Comparison of ENCODE assay signal across 22 cellular contexts in genomic region chr6:73667798-73668197, GRCh38. TPM values are rescaled to one million over a fixed set of nuclear protein-coding genes. Genes with fewer than 3 reads are reported as not detected.
A peak's percentile ranks its signal among the peaks of the same experiment; 100 is the strongest.
DNase-seq lines count a peak whose midpoint lies in the region; ATAC-seq and TF ChIP-seq lines count a peak whose summit lies in the region.
"Had no signal": no experiment of that assay in that cellular context is flagged by ENCODE, and none has a peak within 500 bp of the region (broad histone marks: within the 10 kb centered on the region; RNA-seq: fewer than 3 reads in every experiment).

No MANE protein-coding gene starts in this region.

- peak; percentile 37 for ATAC-seq in activated CD4-positive, alpha-beta T cell treated with anti-CD3 and anti-CD28 coated beads for 36 hours
- ATAC-seq in GM19351 (IDR thresholded peaks at IDR 0.05; ENCODE audit: unreplicated experiment) (peak; percentile 61), HG03432 (IDR thresholded peaks at IDR 0.05; ENCODE audit: unreplicated experiment) (peak; percentile 37), right lobe of liver (no peak)
- peak; percentile 64 for ATAC-seq in stimulated activated effector memory CD8-positive, alpha-beta T cell treated with anti-CD3 and anti-CD28 coated beads, Interleukin-12 subunit alpha, Interleukin-12 subunit beta, amount 100 ng/mL, for 72 hours
- ATAC-seq: Right ventricle myocardium inferior had no signal

- no peaks in the 10 kb centered on the region for H3K27me3 ChIP-seq in right lobe of liver
- H3K27me3 ChIP-seq: BLaER1, SJSA1 had no signal

- H3K27me3 Mint-ChIP-seq in activated CD4-positive, alpha-beta T cell treated with anti-CD3 and anti-CD28 coated beads for 36 hours, result peaks cover 25% of the 10 kb centered on the region
- H3K27me3 Mint-ChIP-seq in activated CD4-positive, alpha-beta T cell treated with anti-CD3 and anti-CD28 coated beads, Interleukin-2, amount 10 ng/mL, durations not matched to agents 24 days and 14 days, result peaks cover 52% of the 10 kb centered on the region

- no peak for DNase-seq in activated CD4-positive, alpha-beta T cell treated with anti-CD3 and anti-CD28 coated beads for 36 hours
- no peak for DNase-seq in activated CD4-positive, alpha-beta T cell treated with anti-CD3 and anti-CD28 coated beads, Interleukin-2, amount 10 ng/mL, durations not matched to agents 24 days and 14 days
- no peak for DNase-seq in stimulated activated effector memory CD8-positive, alpha-beta T cell treated with anti-CD3 and anti-CD28 coated beads, Interleukin-12 subunit alpha, Interleukin-12 subunit beta, amount 100 ng/mL, for 72 hours (ENCODE audit: low spot score in 2 of 2)
- no peak for DNase-seq in right lobe of liver
- DNase-seq in NCI-H1092 (lab: John Stamatoyannopoulos, UW), result no peak
- DNase-seq in dedifferentiated amniotic fluid mesenchymal stem cell (ENCODE audit: extremely low spot score), result no peak
- DNase-seq: ACHN; CD4-positive, alpha-beta T cell; COR-L47; DMS 273 treated with DMSO at 0.1 percent for 48 hours; DMS79 treated with DMSO at 0.1 percent for 48 hours; NCI-H1694; NCI-H2081; NCI-H446 treated with DMSO at 0.1 percent for 48 hours; NCI-H526 treated with DMSO at 0.1 percent for 48 hours had no signal

- intact Hi-C loops in activated CD4-positive, alpha-beta T cell treated with anti-CD3 and anti-CD28 coated beads for 36 hours (cut with DNase I, micrococcal nuclease), result no loop called here
- intact Hi-C loops in activated CD4-positive, alpha-beta T cell treated with anti-CD3 and anti-CD28 coated beads, Interleukin-2, amount 10 ng/mL, durations not matched to agents 24 days and 14 days (cut with micrococcal nuclease), result no loop called here
- intact Hi-C loops in right lobe of liver (cut with DNase I), result no loop called here

- H3K27ac ChIP-seq in right lobe of liver, result no peak overlapping the region
- H3K27ac ChIP-seq: 22Rv1, BLaER1, SJSA1 had no signal

- WGBS in right lobe of liver (ENCODE audit: insufficient coverage, low coverage, low lambda C conversion rate, missing lambda C conversion rate), result 24% methylated on average over 1 of the region's 1 CpG

- no peaks in the 10 kb centered on the region for H3K9me3 Mint-ChIP-seq in activated CD4-positive, alpha-beta T cell treated with anti-CD3 and anti-CD28 coated beads for 36 hours (ENCODE audit: low read depth)
- no peaks in the 10 kb centered on the region for H3K9me3 Mint-ChIP-seq in activated CD4-positive, alpha-beta T cell treated with anti-CD3 and anti-CD28 coated beads, Interleukin-2, amount 10 ng/mL, durations not matched to agents 24 days and 14 days
- no peaks in the 10 kb centered on the region for H3K9me3 Mint-ChIP-seq in stimulated activated effector memory CD8-positive, alpha-beta T cell treated with anti-CD3 and anti-CD28 coated beads, Interleukin-12 subunit alpha, Interleukin-12 subunit beta, amount 100 ng/mL, for 72 hours
- H3K9me3 Mint-ChIP-seq: CD4-positive, alpha-beta T cell had no signal

- no peaks in the 10 kb centered on the region for H3K36me3 Mint-ChIP-seq in activated CD4-positive, alpha-beta T cell treated with anti-CD3 and anti-CD28 coated beads for 36 hours (ENCODE audit: low read depth)
- no peaks in the 10 kb centered on the region for H3K36me3 Mint-ChIP-seq in activated CD4-positive, alpha-beta T cell treated with anti-CD3 and anti-CD28 coated beads, Interleukin-2, amount 10 ng/mL, durations not matched to agents 24 days and 14 days (ENCODE audit: low read depth)
- no peaks in the 10 kb centered on the region for H3K36me3 Mint-ChIP-seq in stimulated activated effector memory CD8-positive, alpha-beta T cell treated with anti-CD3 and anti-CD28 coated beads, Interleukin-12 subunit alpha, Interleukin-12 subunit beta, amount 100 ng/mL, for 72 hours

- H3K4me3 ChIP-seq in right lobe of liver, result no peak overlapping the region
- H3K4me3 ChIP-seq: BLaER1, SJSA1 had no signal

- H3K4me1 Mint-ChIP-seq in activated CD4-positive, alpha-beta T cell treated with anti-CD3 and anti-CD28 coated beads for 36 hours, result peaks cover 9% of the 10 kb centered on the region
- peaks cover 12% of the 10 kb centered on the region for H3K4me1 Mint-ChIP-seq in activated CD4-positive, alpha-beta T cell treated with anti-CD3 and anti-CD28 coated beads, Interleukin-2, amount 10 ng/mL, durations not matched to agents 24 days and 14 days
- no peaks in the 10 kb centered on the region for H3K4me1 Mint-ChIP-seq in stimulated activated effector memory CD8-positive, alpha-beta T cell treated with anti-CD3 and anti-CD28 coated beads, Interleukin-12 subunit alpha, Interleukin-12 subunit beta, amount 100 ng/mL, for 72 hours

- no peaks in the 10 kb centered on the region for H3K9me3 ChIP-seq in right lobe of liver
- H3K9me3 ChIP-seq: BLaER1, SJSA1 had no signal

- CTCF ChIA-PET in activated CD4-positive, alpha-beta T cell treated with anti-CD3 and anti-CD28 coated beads for 36 hours (lab: Charles Lee), result interaction anchor here (0.7 to 2.9 kb wide), 3 partner anchors 15 to 65 kb away, joined by 3 to 12 read pairs (median 3); no protein-coding TSS in a partner anchor

- no peak overlapping the region for H3K4me3 Mint-ChIP-seq in activated CD4-positive, alpha-beta T cell treated with anti-CD3 and anti-CD28 coated beads for 36 hours
- no peak overlapping the region for H3K4me3 Mint-ChIP-seq in activated CD4-positive, alpha-beta T cell treated with anti-CD3 and anti-CD28 coated beads, Interleukin-2, amount 10 ng/mL, durations not matched to agents 24 days and 14 days
- H3K4me3 Mint-ChIP-seq in stimulated activated effector memory CD8-positive, alpha-beta T cell treated with anti-CD3 and anti-CD28 coated beads, Interleukin-12 subunit alpha, Interleukin-12 subunit beta, amount 100 ng/mL, for 72 hours, result no peak overlapping the region
- H3K4me3 Mint-ChIP-seq: CD4-positive, alpha-beta T cell; IgD-negative memory B cell had no signal

- POLR2A ChIA-PET in activated CD4-positive, alpha-beta T cell treated with anti-CD3 and anti-CD28 coated beads for 36 hours (lab: Charles Lee), result no interaction called here

- no peak for TF ChIP-seq POLR2A in right lobe of liver (IDR thresholded peaks at IDR 0.05)

- H3K27ac Mint-ChIP-seq in activated CD4-positive, alpha-beta T cell treated with anti-CD3 and anti-CD28 coated beads for 36 hours, result no peak overlapping the region
- no peak overlapping the region for H3K27ac Mint-ChIP-seq in activated CD4-positive, alpha-beta T cell treated with anti-CD3 and anti-CD28 coated beads, Interleukin-2, amount 10 ng/mL, durations not matched to agents 24 days and 14 days
- H3K27ac Mint-ChIP-seq in stimulated activated effector memory CD8-positive, alpha-beta T cell treated with anti-CD3 and anti-CD28 coated beads, Interleukin-12 subunit alpha, Interleukin-12 subunit beta, amount 100 ng/mL, for 72 hours, result no peak overlapping the region
- H3K27ac Mint-ChIP-seq: CD4-positive, alpha-beta T cell; IgD-negative memory B cell had no signal

- no peak for TF ChIP-seq CTCF in right lobe of liver (IDR thresholded peaks at IDR 0.05)

- H3K36me3 ChIP-seq in right lobe of liver, result no peaks in the 10 kb centered on the region
- H3K36me3 ChIP-seq: BLaER1, SJSA1 had no signal

- no peaks in the 10 kb centered on the region for H3K4me1 ChIP-seq in right lobe of liver
- H3K4me1 ChIP-seq: SJSA1 had no signal

RNA-seq across cellular contexts. Expression of gene SLC17A5, which starts 14.0 kb away (rescaled TPM):
- 1 to 10 TPM; 3.2 to 4.0 TPM for total RNA-seq in activated CD4-positive, alpha-beta T cell treated with anti-CD3 and anti-CD28 coated beads for 36 hours
- total RNA-seq in activated CD4-positive, alpha-beta T cell treated with anti-CD3 and anti-CD28 coated beads, Interleukin-2, amount 10 ng/mL, durations not matched to agents 24 days and 14 days, result 4.9 TPM in 2 replicates
- total RNA-seq in right lobe of liver, result 10 to 100 TPM; 12.8 to 23.9 (median 15.2) TPM

RNA-seq across cellular contexts. Expression of gene CD109, which starts 28.2 kb away (rescaled TPM):
- total RNA-seq in activated CD4-positive, alpha-beta T cell treated with anti-CD3 and anti-CD28 coated beads for 36 hours, result 10 to 100 TPM; 13.2 to 15.8 TPM
- 23.6 and 24.2 TPM in 2 replicates for total RNA-seq in activated CD4-positive, alpha-beta T cell treated with anti-CD3 and anti-CD28 coated beads, Interleukin-2, amount 10 ng/mL, durations not matched to agents 24 days and 14 days
- 1 to 10 TPM in 3 of 6 experiments, under 1 TPM in 3; 0.35 to 8.4 (median 2.8) TPM for total RNA-seq in right lobe of liver

Comparison
In these comparisons a context has a peak if more than half of its experiments do, and no peak if none do; other contexts are left out.
1. ATAC-seq: peak in activated CD4-positive, alpha-beta T cell treated with anti-CD3 and anti-CD28 coated beads for 36 hours (single experiment), GM19351 (single experiment), HG03432 (single experiment) and stimulated activated effector memory CD8-positive, alpha-beta T cell treated with anti-CD3 and anti-CD28 coated beads, Interleukin-12 subunit alpha, Interleukin-12 subunit beta, amount 100 ng/mL, for 72 hours (single experiment); none in right lobe of liver (0 of 4).